29 cellular contexts compared by ENCODE assay signal in genomic region chr15:51369451-51369761, GRCh38. TPM values are rescaled to one million over a fixed set of nuclear protein-coding genes. Genes with fewer than 3 reads are reported as not detected.
DNase-seq lines count a peak whose midpoint lies in the region; ATAC-seq, FAIRE-seq and TF ChIP-seq lines count a peak whose summit lies in the region.
"Had no signal": no experiment of that assay in that cellular context is flagged by ENCODE, and none has a peak within 500 bp of the region (broad histone marks: within the 10 kb centered on the region; RNA-seq: fewer than 3 reads in every experiment).

No MANE protein-coding gene starts in this region.

- TF ChIP-seq CTCF in KMS-11 (conservative IDR thresholded peaks at IDR 0.05; ENCODE audit: low read depth, low read length), result no peak
- no peak for TF ChIP-seq CTCF in neural progenitor cell (IDR thresholded peaks at IDR 0.05)
- TF ChIP-seq CTCF in left lung (IDR thresholded peaks at IDR 0.05), result no peak
- no peak for TF ChIP-seq CTCF in vagina (IDR thresholded peaks at IDR 0.05)

- H3K9me3 Mint-ChIP-seq in neural progenitor cell, result no peaks in the 10 kb centered on the region
- H3K9me3 Mint-ChIP-seq: activated CD4-positive, alpha-beta T cell treated with anti-CD3 and anti-CD28 coated beads, Interleukin-2, amount 10 ng/mL, durations not matched to agents 24 days and 14 days; stimulated activated naive B cell treated with anti-CD40 and anti-IgM and Interleukin-4, amounts not matched to agents 10 μg/mL and 1 μg/mL and 100 μg/mL, for 72 hours had no signal

- H3K4me1 Mint-ChIP-seq in neural progenitor cell, result peaks cover 4% of the 10 kb centered on the region
- H3K4me1 Mint-ChIP-seq: activated CD4-positive, alpha-beta T cell treated with anti-CD3 and anti-CD28 coated beads, Interleukin-2, amount 10 ng/mL, durations not matched to agents 24 days and 14 days; CD4-positive, CD25-positive, alpha-beta regulatory T cell had no signal

- TF ChIP-seq POLR2A in GM12891 (IDR thresholded peaks at IDR 0.05; ENCODE audit: low read depth, low read length), result no peak
- TF ChIP-seq POLR2A in vagina (IDR thresholded peaks at IDR 0.05), result no peak

- no peak overlapping the region for H3K4me3 Mint-ChIP-seq in neural progenitor cell
- H3K4me3 Mint-ChIP-seq: activated CD4-positive, alpha-beta T cell treated with anti-CD3 and anti-CD28 coated beads, Interleukin-2, amount 10 ng/mL, durations not matched to agents 24 days and 14 days; CD4-positive, CD25-positive, alpha-beta regulatory T cell; stimulated activated naive B cell treated with anti-CD40 and anti-IgM and Interleukin-4, amounts not matched to agents 10 μg/mL and 1 μg/mL and 100 μg/mL, for 72 hours had no signal

- no peaks in the 10 kb centered on the region for H3K27me3 Mint-ChIP-seq in neural progenitor cell (ENCODE audit: insufficient read depth, low read depth)

- no peaks in the 10 kb centered on the region for H3K36me3 Mint-ChIP-seq in neural progenitor cell
- H3K36me3 Mint-ChIP-seq: CD4-positive, CD25-positive, alpha-beta regulatory T cell; stimulated activated naive B cell treated with anti-CD40 and anti-IgM and Interleukin-4, amounts not matched to agents 10 μg/mL and 1 μg/mL and 100 μg/mL, for 72 hours had no signal

- peaks cover 33% of the 10 kb centered on the region for H3K4me1 ChIP-seq in KMS-11 (ENCODE audit: low read depth, poor library complexity, severe bottlenecking)
- peaks cover 35% of the 10 kb centered on the region for H3K4me1 ChIP-seq in neural progenitor cell
- peaks cover 0 to 12% of the 10 kb centered on the region in 2 donors for H3K4me1 ChIP-seq in left lung
- H3K4me1 ChIP-seq in vagina, result peaks cover 18% of the 10 kb centered on the region
- H3K4me1 ChIP-seq: adrenal gland, left ventricle myocardium inferior, psoas muscle, SJCRH30 had no signal

- no peak overlapping the region; the same call in 1 of the 2 replicates for H3K9ac ChIP-seq in KMS-11
- no peak overlapping the region for H3K9ac ChIP-seq in neural progenitor cell

- H3F3A ChIP-seq in neural progenitor cell (ENCODE audit: low read depth), result peaks cover 10% of the 10 kb centered on the region

- DNase-seq in GM12891 (ENCODE audit: insufficient read length, low spot score) (no peak), neural progenitor cell (ENCODE audit: low spot score) (no peak), left lung (no peak), vagina (ENCODE audit: extremely low spot score in 2 of 2) (no peak), NCI-H345 treated with DMSO at 0.1 percent for 48 hours (lab: John Stamatoyannopoulos, UW; ENCODE audit: unreplicated experiment) (no peak)
- DNase-seq in activated CD4-positive, alpha-beta T cell treated with anti-CD3 and anti-CD28 coated beads, Interleukin-2, amount 50 U/mL, for 4 hours, result no peak
- DNase-seq: activated CD4-positive, alpha-beta T cell treated with anti-CD3 and anti-CD28 coated beads, Interleukin-2, amount 10 ng/mL, durations not matched to agents 24 days and 14 days; activated naive CD4-positive, alpha-beta T cell treated with Interleukin-2 at 50 U/mL for 16 hours; adrenal gland; CD4-positive, CD25-positive, alpha-beta regulatory T cell; dorsolateral prefrontal cortex; GOT3; left ventricle myocardium inferior; NCI-H1436 treated with DMSO at 0.1 percent for 48 hours; NCI-H2171; NCI-H524; psoas muscle; sigmoid colon; SJCRH30; stimulated activated CD4-positive, alpha-beta T cell treated with anti-CD3 and anti-CD28 coated beads, Interleukin-15, amount 100 ng/mL, for 24 hours; stimulated activated naive B cell treated with anti-CD40 and anti-IgM and Interleukin-4, amounts not matched to agents 10 μg/mL and 1 μg/mL and 100 μg/mL, for 72 hours; T1000 had no signal

- H3K36me3 ChIP-seq in KMS-11 (ENCODE audit: insufficient read depth) (no peaks in the 10 kb centered on the region), neural progenitor cell (no peaks in the 10 kb centered on the region), left lung (no peaks in the 10 kb centered on the region), vagina (no peaks in the 10 kb centered on the region)
- H3K36me3 ChIP-seq: adrenal gland, brain microvascular endothelial cell, left ventricle myocardium inferior, sigmoid colon, SJCRH30, suprapubic skin had no signal

- FAIRE-seq in GM12891 (lab: Jason Lieb, UNC), result peak; percentile 45
- FAIRE-seq: islet of Langerhans had no signal

- intact Hi-C loops in left lung (cut with DNase I), result no loop called here
- intact Hi-C loops in vagina (cut with DNase I), result no loop called here

- ATAC-seq in GM19025 (IDR thresholded peaks at IDR 0.05; ENCODE audit: low read depth, unreplicated experiment), result peak; percentile 55
- ATAC-seq in left lung, result no peak
- ATAC-seq: psoas muscle; stimulated activated naive B cell treated with anti-CD40 and anti-IgM and Interleukin-4, amounts not matched to agents 10 μg/mL and 1 μg/mL and 100 μg/mL, for 72 hours had no signal

- H3K27me3 ChIP-seq in KMS-11 (ENCODE audit: insufficient read depth, low read depth), result no peaks in the 10 kb centered on the region
- H3K27me3 ChIP-seq in neural progenitor cell, result no peaks in the 10 kb centered on the region
- H3K27me3 ChIP-seq in left lung, result no peaks in the 10 kb centered on the region
- H3K27me3 ChIP-seq in vagina, result no peaks in the 10 kb centered on the region
- H3K27me3 ChIP-seq: adrenal gland, dorsolateral prefrontal cortex, neutrophil, sigmoid colon, SJCRH30, suprapubic skin had no signal

- H3K4me2 ChIP-seq in KMS-11 (peak overlapping the region; percentile 31; the same call in 1 of the 2 replicates), neural progenitor cell (peak overlapping the region; percentile 29)

- H3K27ac ChIP-seq in KMS-11, result peak overlapping the region; percentile 3; the same call in 1 of the 2 replicates
- no peak overlapping the region for H3K27ac ChIP-seq in neural progenitor cell
- no peak overlapping the region for H3K27ac ChIP-seq in left lung
- H3K27ac ChIP-seq in vagina, result no peak overlapping the region
- H3K27ac ChIP-seq: adrenal gland, brain microvascular endothelial cell, left ventricle myocardium inferior, neutrophil, psoas muscle, SJCRH30 had no signal

- H3K9me3 ChIP-seq in neural progenitor cell (ENCODE audit: low read depth) (no peaks in the 10 kb centered on the region), left lung (no peaks in the 10 kb centered on the region), vagina (no peaks in the 10 kb centered on the region)
- H3K9me3 ChIP-seq: adrenal gland, left ventricle myocardium inferior, neutrophil, psoas muscle, sigmoid colon, SJCRH30, suprapubic skin had no signal

- no peak overlapping the region for H3K4me3 ChIP-seq in KMS-11 (IDR thresholded peaks at IDR 0.05; ENCODE audit: insufficient read depth, low read depth, low read length)
- H3K4me3 ChIP-seq in neural progenitor cell, result no peak overlapping the region
- H3K4me3 ChIP-seq in left lung, result no peak overlapping the region
- H3K4me3 ChIP-seq in vagina, result no peak overlapping the region
- H3K4me3 ChIP-seq: adrenal gland, dorsolateral prefrontal cortex, left ventricle myocardium inferior, psoas muscle, sigmoid colon, SJCRH30, suprapubic skin had no signal

- no peaks in the 10 kb centered on the region for H4K20me1 ChIP-seq in KMS-11 (ENCODE audit: insufficient read depth)
- H4K20me1 ChIP-seq in neural progenitor cell (ENCODE audit: low read depth), result no peaks in the 10 kb centered on the region

- H3K79me2 ChIP-seq in KMS-11 (ENCODE audit: insufficient read depth, low read depth), result no peaks in the 10 kb centered on the region
- no peaks in the 10 kb centered on the region for H3K79me2 ChIP-seq in neural progenitor cell (ENCODE audit: low read depth)

- no peak overlapping the region for H3K27ac Mint-ChIP-seq in neural progenitor cell
- H3K27ac Mint-ChIP-seq: activated CD4-positive, alpha-beta T cell treated with anti-CD3 and anti-CD28 coated beads, Interleukin-2, amount 10 ng/mL, durations not matched to agents 24 days and 14 days; CD4-positive, CD25-positive, alpha-beta regulatory T cell; stimulated activated naive B cell treated with anti-CD40 and anti-IgM and Interleukin-4, amounts not matched to agents 10 μg/mL and 1 μg/mL and 100 μg/mL, for 72 hours had no signal

- H2AFZ ChIP-seq in KMS-11 (ENCODE audit: low read depth) (no peak overlapping the region), neural progenitor cell (replicated peaks) (no peak overlapping the region)

TF ChIP-seq in GM12891, 5 proteins besides CTCF, POLR2A, EP300 and RAD21:
- TF ChIP-seq POU2F2 (IDR thresholded peaks at IDR 0.05; ENCODE audit: low read depth, low read length) (no peak), POLR2AphosphoS5 (IDR thresholded peaks at IDR 0.05; ENCODE audit: low read depth, low read length) (no peak), TAF1 (IDR thresholded peaks at IDR 0.05; ENCODE audit: low read depth, low read length) (no peak), SPI1 (IDR thresholded peaks at IDR 0.05; ENCODE audit: low read depth, low read length) (no peak), PAX5 (IDR thresholded peaks at IDR 0.05; ENCODE audit: insufficient read depth, low read length, severe bottlenecking) (no peak)

RNA-seq across cellular contexts. Expression of gene GLDN, which starts 28.0 kb away (rescaled TPM):
- polyA plus RNA-seq in GM12891 (2012; ENCODE audit: low read depth, missing spikeins), result not detected
- 2.4 and 5.3 TPM in 2 replicates for total RNA-seq in neural progenitor cell (ENCODE audit: low replicate concordance)
- 10 to 100 TPM; 20.5 to 58.6 TPM for total RNA-seq in left lung
- 5.9 TPM for total RNA-seq in vagina
- total RNA-seq: activated CD4-positive, alpha-beta T cell treated with anti-CD3 and anti-CD28 coated beads, Interleukin-2, amount 10 ng/mL, durations not matched to agents 24 days and 14 days; CD4-positive, CD25-positive, alpha-beta regulatory T cell; glomerular endothelial cell had no signal
- polyA plus RNA-seq: CD4-positive, CD25-positive, alpha-beta regulatory T cell had no signal

RNA-seq across cellular contexts. Expression of gene CYP19A1, which starts 31.0 kb away (rescaled TPM):
- polyA plus RNA-seq in GM12891 (2012; ENCODE audit: low read depth, missing spikeins), result 0.04 TPM
- total RNA-seq in neural progenitor cell (ENCODE audit: low replicate concordance), result not detected in 2 replicates
- 1 to 10 TPM in 1 of 2 donors, under 1 TPM in 1; 0.96 to 7.1 TPM for total RNA-seq in left lung
- total RNA-seq in vagina, result 8.8 TPM
- total RNA-seq: glomerular endothelial cell, SJCRH30 had no signal
- polyA plus RNA-seq: CD4-positive, CD25-positive, alpha-beta regulatory T cell had no signal
